Comparison of ENCODE assay signal across 15 cellular contexts in the genomic region with DNA sequence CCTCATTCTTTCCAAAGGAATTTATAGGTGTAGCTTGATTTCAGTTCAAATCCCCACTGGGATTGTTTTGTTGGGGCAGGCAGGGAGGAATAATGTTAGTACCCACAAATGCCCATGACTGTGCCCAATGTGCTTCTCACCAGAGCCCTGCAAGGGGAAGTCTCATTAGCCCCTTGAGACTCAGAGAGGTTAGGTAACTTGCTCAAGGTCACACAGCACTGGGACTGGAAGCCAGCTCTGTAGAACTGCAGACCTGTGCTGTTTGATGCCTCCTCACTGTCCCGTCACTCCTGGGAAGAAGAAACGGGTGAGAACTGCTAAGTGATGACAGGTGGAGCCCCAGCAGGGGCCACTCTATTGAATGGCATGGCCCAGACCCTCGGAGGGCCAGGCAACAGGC. TPM values are rescaled to one million over a fixed set of nuclear protein-coding genes. Genes with fewer than 3 reads are reported as not detected.
DNase-seq lines count a peak whose midpoint lies in the region; ATAC-seq and TF ChIP-seq lines count a peak whose summit lies in the region.
"Had no signal": no experiment of that assay in that cellular context is flagged by ENCODE, and none has a peak within 500 bp of the region (broad histone marks: within the 10 kb centered on the region; RNA-seq: fewer than 3 reads in every experiment).

No MANE protein-coding gene starts in this region.

- peaks cover 24% of the 10 kb centered on the region for H3K4me1 Mint-ChIP-seq in dendritic cell treated with granulocyte-macrophage colony-stimulating factor and Interleukin-4, amounts not matched to agents 40 ng/mL and 50 ng/mL, for 4 days (ENCODE audit: low read depth)
- peaks cover 10 to 22% of the 10 kb centered on the region in 2 donors for H3K4me1 Mint-ChIP-seq in natural killer cell

- no peak for ATAC-seq in heart left ventricle
- ATAC-seq in left cardiac atrium: no peak
- peak; percentile 48 to 69 (median 57) for ATAC-seq in natural killer cell
- ATAC-seq in HG02938 (IDR thresholded peaks at IDR 0.05; ENCODE audit: unreplicated experiment): no peak
- ATAC-seq in GM18873 (IDR thresholded peaks at IDR 0.05; ENCODE audit: low FRiP score, unreplicated experiment): no peak

- H3K36me3 ChIP-seq in heart left ventricle: peaks cover 0 to 25% (median 6%) of the 10 kb centered on the region in 9 donors
- no peaks in the 10 kb centered on the region for H3K36me3 ChIP-seq in urinary bladder (ENCODE audit: insufficient read depth)

- H3K27me3 Mint-ChIP-seq in dendritic cell treated with granulocyte-macrophage colony-stimulating factor and Interleukin-4, amounts not matched to agents 40 ng/mL and 50 ng/mL, for 4 days: no peaks in the 10 kb centered on the region
- no peaks in the 10 kb centered on the region for H3K27me3 Mint-ChIP-seq in natural killer cell (ENCODE audit: low read depth in 2 of 2)

- H3K36me3 Mint-ChIP-seq in dendritic cell treated with granulocyte-macrophage colony-stimulating factor and Interleukin-4, amounts not matched to agents 40 ng/mL and 50 ng/mL, for 4 days (ENCODE audit: low read depth): peaks cover 41% of the 10 kb centered on the region
- no peaks in the 10 kb centered on the region for H3K36me3 Mint-ChIP-seq in natural killer cell

- H3K27ac ChIP-seq in heart left ventricle (peak overlapping the region; percentile 82 to 98 (median 91)), urinary bladder (ENCODE audit: low read depth) (peak overlapping the region; percentile 77)
- H3K27ac ChIP-seq: VCaP had no signal

- no peaks in the 10 kb centered on the region for H3K27me3 ChIP-seq in heart left ventricle
- H3K27me3 ChIP-seq: Peyer's patch had no signal

- no peaks in the 10 kb centered on the region for H3K9me3 Mint-ChIP-seq in dendritic cell treated with granulocyte-macrophage colony-stimulating factor and Interleukin-4, amounts not matched to agents 40 ng/mL and 50 ng/mL, for 4 days
- H3K9me3 Mint-ChIP-seq in natural killer cell: no peaks in the 10 kb centered on the region
- H3K9me3 Mint-ChIP-seq: neural crest cell had no signal

- H3K4me1 ChIP-seq in heart left ventricle (peaks cover 0 to 74% (median 35%) of the 10 kb centered on the region in 12 donors), urinary bladder (ENCODE audit: insufficient read depth) (no peaks in the 10 kb centered on the region)
- H3K4me1 ChIP-seq: Peyer's patch had no signal

- H3K9me3 ChIP-seq in heart left ventricle: no peaks in the 10 kb centered on the region
- H3K9me3 ChIP-seq: Peyer's patch had no signal

- H3K4me3 Mint-ChIP-seq in dendritic cell treated with granulocyte-macrophage colony-stimulating factor and Interleukin-4, amounts not matched to agents 40 ng/mL and 50 ng/mL, for 4 days: no peak overlapping the region
- no peak overlapping the region for H3K4me3 Mint-ChIP-seq in natural killer cell
- H3K4me3 Mint-ChIP-seq: neural crest cell had no signal

- peak in 1 of 2 donors; percentile 1 for TF ChIP-seq POLR2A in heart left ventricle (IDR thresholded peaks at IDR 0.05)

- H3K27ac Mint-ChIP-seq in dendritic cell treated with granulocyte-macrophage colony-stimulating factor and Interleukin-4, amounts not matched to agents 40 ng/mL and 50 ng/mL, for 4 days: peak overlapping the region; percentile 86
- H3K27ac Mint-ChIP-seq in natural killer cell: peak overlapping the region; percentile 73 to 88

- intact Hi-C loops in heart left ventricle (cut with DNase I): no loop called here
- intact Hi-C loops in left cardiac atrium (cut with DNase I): no loop called here
- intact Hi-C loops in dendritic cell treated with granulocyte-macrophage colony-stimulating factor and Interleukin-4, amounts not matched to agents 40 ng/mL and 50 ng/mL, for 4 days (cut with micrococcal nuclease): no loop called here
- intact Hi-C loops in natural killer cell (cut with micrococcal nuclease): no loop called here

- DNase-seq in heart left ventricle (peak in 1 of 5 donors; percentile 41), left cardiac atrium (no peak), natural killer cell (no peak), activated T-cell treated with anti-CD3 and anti-CD28 coated beads for 4 hours (no peak)
- DNase-seq: activated naive CD4-positive, alpha-beta T cell treated with Interleukin-2 at 50 U/mL for 16 hours; effector CD8-positive, alpha-beta T cell; NCI-H2171 treated with DMSO at 0.1 percent for 48 hours; stimulated activated CD4-positive, alpha-beta T cell treated with anti-CD3 and anti-CD28 coated beads, Interleukin-2, amount 100 ng/mL, for 48 hours had no signal

- WGBS in heart left ventricle, 4 donors: 32 to 59% (median 47%) methylated on average over 3 of the region's 3 CpGs
- 81% methylated on average over 3 of the region's 3 CpGs for WGBS in urinary bladder

- no peak overlapping the region for H3K4me3 ChIP-seq in heart left ventricle
- H3K4me3 ChIP-seq in urinary bladder (ENCODE audit: low read depth, low read length): no peak overlapping the region
- H3K4me3 ChIP-seq: Peyer's patch had no signal

- no peak for TF ChIP-seq CTCF in heart left ventricle (IDR thresholded peaks at IDR 0.05)
- TF ChIP-seq CTCF in natural killer cell (IDR thresholded peaks at IDR 0.05): no peak

RNA-seq across cellular contexts. Expression of a gene that starts 8.9 kb away (rescaled TPM):
- total RNA-seq in heart left ventricle (100 to 1,000 TPM in 6 of 9 donors, 10 to 100 TPM in 3; 77.6 to 271 (median 141) TPM), left cardiac atrium (100 to 1,000 TPM in 1 of 2 donors, 10 to 100 TPM in 1; 97.0 to 160 TPM), natural killer cell (10 to 100 TPM in 1 of 3 donors, 1 to 10 TPM in 2; 4.0 to 11.0 (median 9.6) TPM), urinary bladder (4.3 TPM)
- polyA plus RNA-seq in heart left ventricle (10 to 100 TPM; 42.2 to 60.2 TPM), urinary bladder (13.5 TPM)

Comparison
In these comparisons a context has a peak if more than half of its experiments do, and no peak if none do; other contexts are left out.
1. ATAC-seq: peak in natural killer cell (3 of 3); none in heart left ventricle (0 of 4), left cardiac atrium (0 of 2), HG02938 (single experiment) and GM18873 (single experiment).
2. RNA of a gene that starts 8.9 kb away (total RNA-seq): 97.0 to 160 TPM in left cardiac atrium and 77.6 to 271 TPM in heart left ventricle; 4.0 to 11.0 TPM in natural killer cell and 4.3 TPM in urinary bladder (single experiment); every median in the first group is over 4 times any median in the second.